21 cellular contexts compared by ENCODE assay signal in the genomic region with DNA sequence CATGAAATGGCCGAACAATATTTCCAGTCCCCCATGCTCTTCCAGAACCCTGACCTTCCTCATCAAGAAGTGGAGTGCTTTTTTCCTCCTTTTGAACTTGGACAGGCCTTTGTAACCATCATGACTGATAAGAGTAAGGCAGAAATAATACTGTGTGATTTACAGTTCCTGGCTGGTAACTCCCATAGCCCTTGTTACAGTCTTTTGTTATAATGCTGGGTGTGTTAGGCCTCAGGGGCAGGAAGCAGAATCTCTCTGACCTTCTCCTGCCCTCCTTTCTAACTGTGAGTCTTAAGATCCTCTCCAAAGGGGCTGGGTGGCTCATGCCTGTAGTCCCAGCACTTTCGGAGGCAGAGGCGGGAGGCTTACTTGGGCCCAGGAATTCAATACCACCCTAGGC. TPM values are rescaled to one million over a fixed set of nuclear protein-coding genes. Genes with fewer than 3 reads are reported as not detected.
DNase-seq lines count a peak whose midpoint lies in the region; ATAC-seq and TF ChIP-seq lines count a peak whose summit lies in the region.
"Had no signal": no experiment of that assay in that cellular context is flagged by ENCODE, and none has a peak within 500 bp of the region (broad histone marks: within the 10 kb centered on the region; RNA-seq: fewer than 3 reads in every experiment).

No MANE protein-coding gene starts in this region.

- intact Hi-C loops in IMR-90 (cut with micrococcal nuclease), result no loop called here
- intact Hi-C loops in right lobe of liver (cut with DNase I), result no loop called here

- no peak overlapping the region for H3K56ac ChIP-seq in IMR-90 (ENCODE audit: extremely low read depth, insufficient read depth, low read length)

- dilution Hi-C loops in IMR-90 (cut with HindIII; ENCODE audit: low sequenced_read_pairs, unreplicated experiment), result no loop called here

- in situ Hi-C loops in IMR-90 (cut with MboI; ENCODE audit: low sequenced_read_pairs), result no loop called here

- peaks cover 29% of the 10 kb centered on the region; the same call in 1 of the 2 replicates for H4K20me1 ChIP-seq in IMR-90 (ENCODE audit: insufficient read depth, low read length)

- H2AK5ac ChIP-seq in IMR-90 (ENCODE audit: low read depth, low read length) (no peak overlapping the region; the same call in 1 of the 2 replicates), mesenchymal stem cell (ENCODE audit: low read length, severe bottlenecking) (no peak overlapping the region)

- H3K4me3 ChIP-seq in IMR-90 (ENCODE audit: insufficient read depth, low read depth, low read length), result no peak overlapping the region
- peak overlapping the region; percentile 8 for H3K4me3 ChIP-seq in endodermal cell (ENCODE audit: low read length)
- no peak overlapping the region for H3K4me3 ChIP-seq in mesenchymal stem cell (ENCODE audit: insufficient read depth in 1 of 2, low read depth in 1 of 2, low read length in 2 of 2)
- H3K4me3 ChIP-seq in right lobe of liver, result no peak overlapping the region
- H3K4me3 ChIP-seq in foreskin fibroblast (ENCODE audit: low read depth in 1 of 2, low read length in 2 of 2), result no peak overlapping the region

- H4K91ac ChIP-seq in IMR-90 (ENCODE audit: insufficient read depth, low read depth, low read length) (no peak overlapping the region), mesenchymal stem cell (ENCODE audit: low read length) (no peak overlapping the region)

- H3K9me3 ChIP-seq in IMR-90 (ENCODE audit: control insufficient read depth, insufficient read depth, low read length) (no peaks in the 10 kb centered on the region), endodermal cell (ENCODE audit: control insufficient read depth, low read length) (no peaks in the 10 kb centered on the region), mesenchymal stem cell (ENCODE audit: control insufficient read depth, low read length) (no peaks in the 10 kb centered on the region), right lobe of liver (no peaks in the 10 kb centered on the region)
- H3K9me3 ChIP-seq: SK-N-SH had no signal

- H3K27me3 ChIP-seq in IMR-90 (ENCODE audit: control insufficient read depth, insufficient read depth, low read length), result no peaks in the 10 kb centered on the region
- H3K27me3 ChIP-seq in endodermal cell (ENCODE audit: control insufficient read depth, insufficient read depth, low read length, poor library complexity, severe bottlenecking), result no peaks in the 10 kb centered on the region
- no peaks in the 10 kb centered on the region for H3K27me3 ChIP-seq in mesenchymal stem cell (ENCODE audit: control insufficient read depth in 1 of 2, insufficient read depth in 1 of 2, low read length in 2 of 2)
- H3K27me3 ChIP-seq in right lobe of liver, result no peaks in the 10 kb centered on the region

- H2BK120ac ChIP-seq in IMR-90 (ENCODE audit: low read depth, low read length) (no peak overlapping the region), mesenchymal stem cell (ENCODE audit: low read depth, low read length) (no peak overlapping the region)

- H3K9ac ChIP-seq in IMR-90 (ENCODE audit: low read depth, low read length) (no peak overlapping the region), endodermal cell (ENCODE audit: extremely low read depth, low read length, poor library complexity, severe bottlenecking) (peak overlapping the region; percentile 7), mesenchymal stem cell (ENCODE audit: low read length) (no peak overlapping the region)
- H3K9ac ChIP-seq: SK-N-SH had no signal

- POLR2A ChIA-PET in IMR-90 (lab: Charles Lee; ENCODE audit: unreplicated experiment), result no interaction called here

- H3K9me1 ChIP-seq in IMR-90 (ENCODE audit: insufficient read depth, low read length), result peaks cover 5% of the 10 kb centered on the region

- no peak overlapping the region for H3K14ac ChIP-seq in IMR-90 (replicated peaks; ENCODE audit: low read depth, low read length)
- H3K14ac ChIP-seq in mesenchymal stem cell (ENCODE audit: low read length in 2 of 2), result no peak overlapping the region

- no peak overlapping the region for H4K8ac ChIP-seq in IMR-90 (ENCODE audit: low read depth in 2 of 2, low read length in 2 of 2)
- H4K8ac ChIP-seq in mesenchymal stem cell (ENCODE audit: low read length), result peak overlapping the region; percentile 4

- no peak overlapping the region for H4K5ac ChIP-seq in IMR-90 (ENCODE audit: low read depth, low read length)

- H2BK15ac ChIP-seq in IMR-90 (ENCODE audit: low read depth, low read length) (no peak overlapping the region), mesenchymal stem cell (ENCODE audit: low read depth, poor library complexity, severe bottlenecking) (no peak overlapping the region)

- no peaks in the 10 kb centered on the region for H3K27me3 Mint-ChIP-seq in endodermal cell (ENCODE audit: insufficient read depth)
- no peaks in the 10 kb centered on the region for H3K27me3 Mint-ChIP-seq in activated CD8-positive, alpha-beta memory T cell treated with anti-CD3 and anti-CD28 coated beads, Interleukin-2, amount 10 ng/mL, durations not matched to agents 7 days and 5 days
- H3K27me3 Mint-ChIP-seq: CD8-positive, alpha-beta memory T cell; IgD-negative memory B cell had no signal

- no peak overlapping the region for H2BK5ac ChIP-seq in IMR-90 (ENCODE audit: low read depth, low read length, poor library complexity, severe bottlenecking)
- H2BK5ac ChIP-seq in mesenchymal stem cell (ENCODE audit: low read depth, low read length, poor library complexity, severe bottlenecking), result no peak overlapping the region

- H3K9me3 Mint-ChIP-seq in endodermal cell, result no peaks in the 10 kb centered on the region
- H3K9me3 Mint-ChIP-seq in activated CD8-positive, alpha-beta memory T cell treated with anti-CD3 and anti-CD28 coated beads, Interleukin-2, amount 10 ng/mL, durations not matched to agents 7 days and 5 days (ENCODE audit: low read depth), result no peaks in the 10 kb centered on the region
- H3K9me3 Mint-ChIP-seq: CD8-positive, alpha-beta memory T cell; IgD-negative memory B cell had no signal

- no peak for DNase-seq in IMR-90
- no peak for DNase-seq in endodermal cell
- no peak for DNase-seq in mesenchymal stem cell
- DNase-seq in right lobe of liver, result no peak
- DNase-seq in NCI-H345 (lab: John Stamatoyannopoulos, UW), result no peak
- no peak for DNase-seq in foreskin fibroblast
- DNase-seq in activated CD8-positive, alpha-beta memory T cell treated with anti-CD3 and anti-CD28 coated beads, Interleukin-2, amount 10 ng/mL, durations not matched to agents 7 days and 5 days, result no peak
- DNase-seq: ACHN; C1 segment of cervical spinal cord; CD8-positive, alpha-beta memory T cell; MM.1S; NCI-H1092; NCI-H1436 treated with DMSO at 0.1 percent for 48 hours; NCI-H2029; NCI-H510A treated with DMSO at 0.1 percent for 48 hours; NCI-H82; OCI-M1; SHP77; SK-N-SH had no signal

- TF ChIP-seq CTCF in IMR-90 (conservative IDR thresholded peaks at IDR 0.05; ENCODE audit: low read depth, low read length), result no peak
- TF ChIP-seq CTCF in endodermal cell (conservative IDR thresholded peaks at IDR 0.05), result no peak
- no peak for TF ChIP-seq CTCF in right lobe of liver (IDR thresholded peaks at IDR 0.05)
- no peak for TF ChIP-seq CTCF in foreskin fibroblast (IDR thresholded peaks at IDR 0.05; ENCODE audit: low read depth, low read length)

- H2AFZ ChIP-seq in IMR-90 (replicated peaks; ENCODE audit: low read length, poor library complexity) (no peak overlapping the region), mesenchymal stem cell (ENCODE audit: low read depth, low read length) (no peak overlapping the region)

- TF ChIP-seq POLR2A in IMR-90 (IDR thresholded peaks at IDR 0.05; ENCODE audit: low read depth, low read length), result no peak
- no peak for TF ChIP-seq POLR2A in right lobe of liver (IDR thresholded peaks at IDR 0.05)

- no peak for TF ChIP-seq RAD21 in IMR-90 (IDR thresholded peaks at IDR 0.05; ENCODE audit: low read length)

- WGBS in IMR-90 (ENCODE audit: extremely low coverage in 2 of 2, insufficient read length in 1 of 2), 2 experiments, result no CpG with 5 or more reads among the region's 3 CpGs
- WGBS in endodermal cell (ENCODE audit: insufficient coverage in 1 of 2, insufficient read length in 1 of 2), 2 experiments, result 95 to 100% methylated on average over 1 to 3 of the region's 3 CpGs
- WGBS in mesenchymal stem cell, result 89% methylated on average over 1 of the region's 3 CpGs
- WGBS in right lobe of liver (ENCODE audit: insufficient coverage, low coverage, low lambda C conversion rate, missing lambda C conversion rate), result 76% methylated on average over 3 of the region's 3 CpGs

- no TSS peak for BruUV-seq in IMR-90 (replicated peaks; lab: Mats Ljungman, UMichigan)

- no peak for ATAC-seq in IMR-90 (ENCODE audit: low read depth)
- no peak for ATAC-seq in right lobe of liver
- no peak for ATAC-seq in activated CD8-positive, alpha-beta memory T cell treated with anti-CD3 and anti-CD28 coated beads, Interleukin-2, amount 10 ng/mL, durations not matched to agents 7 days and 5 days

- H3K4ac ChIP-seq in IMR-90 (ENCODE audit: low read depth, low read length), result no peak overlapping the region
- H3K4ac ChIP-seq in mesenchymal stem cell (ENCODE audit: low read depth in 1 of 2, low read length in 2 of 2), result no peak overlapping the region

- H3K4me2 ChIP-seq in IMR-90 (ENCODE audit: low read depth, low read length), result no peak overlapping the region
- H3K4me2 ChIP-seq in mesenchymal stem cell (ENCODE audit: low read length, poor library complexity, severe bottlenecking), result no peak overlapping the region
- H3K4me2 ChIP-seq: SK-N-SH had no signal

- H3K23ac ChIP-seq in IMR-90 (ENCODE audit: low read depth, low read length) (peak overlapping the region; percentile 32; the same call in 1 of the 2 replicates), mesenchymal stem cell (ENCODE audit: low read length in 2 of 2) (no peak overlapping the region)

- H3K4me1 ChIP-seq in IMR-90 (ENCODE audit: control insufficient read depth, insufficient read depth, low read length) (no peaks in the 10 kb centered on the region), endodermal cell (ENCODE audit: control insufficient read depth, insufficient read depth, low read length) (peaks cover 10% of the 10 kb centered on the region), mesenchymal stem cell (ENCODE audit: control insufficient read depth, insufficient read depth, low read depth, low read length) (no peaks in the 10 kb centered on the region), right lobe of liver (no peaks in the 10 kb centered on the region)

- H3K4me3 Mint-ChIP-seq in endodermal cell, result no peak overlapping the region
- no peak overlapping the region for H3K4me3 Mint-ChIP-seq in activated CD8-positive, alpha-beta memory T cell treated with anti-CD3 and anti-CD28 coated beads, Interleukin-2, amount 10 ng/mL, durations not matched to agents 7 days and 5 days
- H3K4me3 Mint-ChIP-seq: CD8-positive, alpha-beta memory T cell; IgD-negative memory B cell had no signal

- H3K27ac ChIP-seq in IMR-90 (ENCODE audit: insufficient read depth, low read length), result no peak overlapping the region
- peak overlapping the region; percentile 5 for H3K27ac ChIP-seq in endodermal cell (ENCODE audit: low read depth, low read length)
- no peak overlapping the region for H3K27ac ChIP-seq in mesenchymal stem cell (ENCODE audit: low read length, poor library complexity, severe bottlenecking)
- no peak overlapping the region for H3K27ac ChIP-seq in right lobe of liver

- CTCF ChIA-PET in IMR-90 (lab: Yijun Ruan, JAX), result no interaction called here
- CTCF ChIA-PET in activated CD8-positive, alpha-beta memory T cell treated with anti-CD3 and anti-CD28 coated beads, Interleukin-2, amount 10 ng/mL, durations not matched to agents 7 days and 5 days (lab: Charles Lee), result no interaction called here

- H3K79me1 ChIP-seq in IMR-90 (ENCODE audit: low read depth in 1 of 2, low read length in 2 of 2), result peaks cover 48 to 69% of the 10 kb centered on the region in 2 experiments
- H3K79me1 ChIP-seq in mesenchymal stem cell (replicated peaks; ENCODE audit: low read length, poor library complexity, severe bottlenecking), result peaks cover 28% of the 10 kb centered on the region

- peak overlapping the region; percentile 81 for H3K27ac Mint-ChIP-seq in endodermal cell
- H3K27ac Mint-ChIP-seq in activated CD8-positive, alpha-beta memory T cell treated with anti-CD3 and anti-CD28 coated beads, Interleukin-2, amount 10 ng/mL, durations not matched to agents 7 days and 5 days, result no peak overlapping the region
- H3K27ac Mint-ChIP-seq: CD8-positive, alpha-beta memory T cell had no signal

- H3K18ac ChIP-seq in IMR-90 (ENCODE audit: low read depth, low read length) (no peak overlapping the region), mesenchymal stem cell (ENCODE audit: low read depth in 1 of 2, low read length in 2 of 2) (no peak overlapping the region)

- H2BK20ac ChIP-seq in IMR-90 (ENCODE audit: low read depth, low read length), result no peak overlapping the region

- peaks cover 26% of the 10 kb centered on the region for H3K4me1 Mint-ChIP-seq in endodermal cell
- H3K4me1 Mint-ChIP-seq in activated CD8-positive, alpha-beta memory T cell treated with anti-CD3 and anti-CD28 coated beads, Interleukin-2, amount 10 ng/mL, durations not matched to agents 7 days and 5 days, result no peaks in the 10 kb centered on the region
- H3K4me1 Mint-ChIP-seq: CD8-positive, alpha-beta memory T cell had no signal

- H2AK9ac ChIP-seq in IMR-90 (replicated peaks; ENCODE audit: low read depth, low read length, poor library complexity), result no peak overlapping the region

- H3K36me3 ChIP-seq in IMR-90 (ENCODE audit: control insufficient read depth, insufficient read depth, low read length) (peaks cover 25% of the 10 kb centered on the region), endodermal cell (ENCODE audit: control insufficient read depth, insufficient read depth, low read length) (peaks cover 68% of the 10 kb centered on the region), mesenchymal stem cell (ENCODE audit: control insufficient read depth in 1 of 2, insufficient read depth in 2 of 2, low read depth in 1 of 2, low read length in 2 of 2) (peaks cover 4 to 16% of the 10 kb centered on the region in 2 experiments), right lobe of liver (no peaks in the 10 kb centered on the region)

- H3K36me3 Mint-ChIP-seq in endodermal cell (ENCODE audit: low read depth), result peaks cover 25% of the 10 kb centered on the region
- peaks cover 12% of the 10 kb centered on the region for H3K36me3 Mint-ChIP-seq in activated CD8-positive, alpha-beta memory T cell treated with anti-CD3 and anti-CD28 coated beads, Interleukin-2, amount 10 ng/mL, durations not matched to agents 7 days and 5 days
- H3K36me3 Mint-ChIP-seq: CD8-positive, alpha-beta memory T cell; IgD-negative memory B cell had no signal

- H2BK12ac ChIP-seq in mesenchymal stem cell (ENCODE audit: low read length in 2 of 2), result no peak overlapping the region

RNA-seq across cellular contexts. Expression of a gene that starts 59.5 kb away (rescaled TPM):
- total RNA-seq in IMR-90 (2012; rRNA removed) (580 and 683 TPM in 2 replicates), endodermal cell (100 to 1,000 TPM in 1 of 2 donors, 10 to 100 TPM in 1; 45.0 to 141 TPM), right lobe of liver (1 to 10 TPM in 5 of 6 experiments, under 1 TPM in 1; 0.86 to 6.0 (median 2.7) TPM)
- 21.3 and 30.4 TPM in 2 replicates for polyA plus RNA-seq in IMR-90 (2012; rRNA removed)
- polyA plus RNA-seq in IMR-90 (2012; cell fraction: cytosol; rRNA removed), result 7.2 and 7.6 TPM in 2 replicates
- polyA plus RNA-seq in IMR-90 (2012; cell fraction: nucleus; rRNA removed; ENCODE audit: low replicate concordance), result 5.3 and 20.5 TPM in 2 replicates
- polyA plus RNA-seq in endodermal cell (2013, experiment 1 of 2), result 116 TPM
- 106 TPM for polyA plus RNA-seq in endodermal cell (2013, experiment 2 of 2)
- polyA plus RNA-seq in mesenchymal stem cell (2013, experiment 1 of 2), result 65.2 TPM
- 68.3 TPM for polyA plus RNA-seq in mesenchymal stem cell (2013, experiment 2 of 2)
- total RNA-seq in activated CD8-positive, alpha-beta memory T cell treated with anti-CD3 and anti-CD28 coated beads, Interleukin-2, amount 10 ng/mL, durations not matched to agents 7 days and 5 days, result 10 to 100 TPM; 18.9 to 48.3 TPM
- total RNA-seq: HT-29 had no signal
